In genomic region chr16:57619606-57620315, GRCh38 we compare ENCODE assay signal across 11 cellular contexts. TPM values are rescaled to one million over a fixed set of nuclear protein-coding genes. Genes with fewer than 3 reads are reported as not detected.
DNase-seq lines count a peak whose midpoint lies in the region; ATAC-seq, FAIRE-seq and TF ChIP-seq lines count a peak whose summit lies in the region.
"Had no signal": no experiment of that assay in that cellular context is flagged by ENCODE, and none has a peak within 500 bp of the region (broad histone marks: within the 10 kb centered on the region; RNA-seq: fewer than 3 reads in every experiment).

No MANE protein-coding gene starts in this region.

- no peak overlapping the region for H4K8ac ChIP-seq in H9 (replicated peaks; ENCODE audit: insufficient read length, low read depth, low read length)

- H3K23me2 ChIP-seq in H9 (ENCODE audit: insufficient read length, low read depth, low read length, poor library complexity, severe bottlenecking), result no peaks in the 10 kb centered on the region

- H3T11ph ChIP-seq in H9 (ENCODE audit: low read length), result no peak overlapping the region

- no peak overlapping the region for H3K9ac ChIP-seq in H9 (ENCODE audit: extremely low read depth, insufficient read length, low read length)

- H3K27me3 ChIP-seq in H9 (ENCODE audit: insufficient read depth, low read length), result no peaks in the 10 kb centered on the region

- H3K4me3 ChIP-seq in epithelial cell of proximal tubule (ENCODE audit: low read depth, low read length), result peak overlapping the region; percentile 53
- peak overlapping the region; percentile 5 to 46 (median 30) for H3K4me3 ChIP-seq in skin epidermis

- no peaks in the 10 kb centered on the region for H3K9me3 ChIP-seq in H9 (ENCODE audit: control insufficient read depth, low read depth, low read length)

- no peak overlapping the region for H2BK120ac ChIP-seq in H9 (ENCODE audit: low read depth, low read length, poor library complexity, severe bottlenecking)

- DNase-seq in H9 (no peak), NCI-H526 (lab: John Stamatoyannopoulos, UW) (peak; percentile 82 to 90), epithelial cell of proximal tubule (ENCODE audit: low read depth) (no peak), GM12891 (ENCODE audit: insufficient read length, low spot score) (no peak)
- no peak for DNase-seq in activated naive CD4-positive, alpha-beta T cell (lab: John Stamatoyannopoulos, UW)
- DNase-seq in activated T-cell treated with anti-CD3 and anti-CD28 coated beads, Interleukin-2, amount 50 U/mL, for 1 hour, result no peak
- DNase-seq: activated CD4-positive, alpha-beta T cell treated with anti-CD3 and anti-CD28 coated beads, Interleukin-2, amount 50 U/mL, for 4 hours had no signal

- peak overlapping the region; percentile 31 for H3K14ac ChIP-seq in H9 (ENCODE audit: insufficient read depth, low read length)

- no peak for TF ChIP-seq POLR2A in GM12891 (IDR thresholded peaks at IDR 0.05; ENCODE audit: low read depth, low read length)

- H3K4ac ChIP-seq in H9 (ENCODE audit: low read depth, low read length), result no peak overlapping the region

- no peak overlapping the region for H2BK5ac ChIP-seq in H9 (ENCODE audit: insufficient read length, low read length)

- H3K23ac ChIP-seq in H9 (ENCODE audit: insufficient read length, low read depth, low read length), result no peak overlapping the region

- no peaks in the 10 kb centered on the region for H3K4me1 ChIP-seq in H9 (ENCODE audit: insufficient read depth, low read length)

- no peak overlapping the region for H3K18ac ChIP-seq in H9 (ENCODE audit: insufficient read length, low read depth, low read length)

- peak overlapping the region in 1 of 3 experiments; percentile 44; a peak in 2 of 7 replicates for H3K27ac Mint-ChIP-seq in H9
- H3K27ac Mint-ChIP-seq: dendritic cell treated with granulocyte-macrophage colony-stimulating factor and Interleukin-4, amounts not matched to agents 40 ng/mL and 50 ng/mL, for 4 days had no signal

- ATAC-seq in HG02678 (IDR thresholded peaks at IDR 0.05; ENCODE audit: unreplicated experiment), result no peak
- ATAC-seq: Panc1 had no signal

- H2AFZ ChIP-seq in H9 (ENCODE audit: low read length), result no peak overlapping the region

- no peak overlapping the region for H3K56ac ChIP-seq in H9 (ENCODE audit: insufficient read length, low read depth, low read length)

- no peak overlapping the region for H4K91ac ChIP-seq in H9 (ENCODE audit: insufficient read length, low read depth, low read length)

- no peak overlapping the region for H3K4me2 ChIP-seq in H9 (ENCODE audit: insufficient read depth, insufficient read length, low read length)

- no peak overlapping the region for H2BK12ac ChIP-seq in H9 (ENCODE audit: insufficient read length, low read depth, low read length)

- no peaks in the 10 kb centered on the region for H3K36me3 Mint-ChIP-seq in H9 (ENCODE audit: insufficient read depth in 1 of 3, low read depth in 3 of 3)

- WGBS in H9 (ENCODE audit: extremely low coverage, insufficient read length, low lambda C conversion rate), result no CpG with 5 or more reads among the region's 16 CpGs

- peaks cover 1% of the 10 kb centered on the region for H3K27me3 Mint-ChIP-seq in H9 (ENCODE audit: low read depth)

- H3K9me3 Mint-ChIP-seq in H9, result no peaks in the 10 kb centered on the region
- H3K9me3 Mint-ChIP-seq: dendritic cell treated with granulocyte-macrophage colony-stimulating factor and Interleukin-4, amounts not matched to agents 40 ng/mL and 50 ng/mL, for 4 days had no signal

- no peak overlapping the region for H2BK15ac ChIP-seq in H9 (ENCODE audit: low read depth, low read length)

- no peak for TF ChIP-seq CTCF in H9 (conservative IDR thresholded peaks at IDR 0.05)
- no peak for TF ChIP-seq CTCF in epithelial cell of proximal tubule (conservative IDR thresholded peaks at IDR 0.05; ENCODE audit: low read depth, low read length)

- no peak overlapping the region; a peak in 1 of 5 replicates for H3K4me3 Mint-ChIP-seq in H9
- H3K4me3 Mint-ChIP-seq: dendritic cell treated with granulocyte-macrophage colony-stimulating factor and Interleukin-4, amounts not matched to agents 40 ng/mL and 50 ng/mL, for 4 days had no signal

- H4K5ac ChIP-seq in H9 (ENCODE audit: insufficient read length, low read depth, low read length), result no peak overlapping the region

- H3K27ac ChIP-seq in H9 (ENCODE audit: insufficient read length, low read depth, low read length) (no peak overlapping the region), skin epidermis (peak overlapping the region in 20 of 21 experiments; percentile 58 to 96 (median 88))

- FAIRE-seq in GM12891 (lab: Jason Lieb, UNC), result no peak

- peaks cover 28 to 57% of the 10 kb centered on the region in 2 experiments for H3K4me1 Mint-ChIP-seq in H9

- no peaks in the 10 kb centered on the region for H4K20me1 ChIP-seq in H9 (ENCODE audit: control insufficient read depth, insufficient read depth, insufficient read length)

- H3K79me1 ChIP-seq in H9 (ENCODE audit: insufficient read depth, low read depth, low read length, poor library complexity, severe bottlenecking), result no peaks in the 10 kb centered on the region

- no peak overlapping the region for H2BK20ac ChIP-seq in H9 (ENCODE audit: low read depth, low read length, poor library complexity, severe bottlenecking)

- H2AK5ac ChIP-seq in H9 (ENCODE audit: insufficient read length, low read length), result no peak overlapping the region

- H3K79me2 ChIP-seq in H9 (ENCODE audit: insufficient read depth, low read length), result no peaks in the 10 kb centered on the region

TF ChIP-seq in GM12891, 5 proteins besides CTCF, POLR2A, EP300 and RAD21:
- no peak for TF ChIP-seq POU2F2 (IDR thresholded peaks at IDR 0.05; ENCODE audit: low read depth, low read length)
- TF ChIP-seq TAF1 (IDR thresholded peaks at IDR 0.05; ENCODE audit: low read depth, low read length), result no peak
- no peak for TF ChIP-seq POLR2AphosphoS5 (IDR thresholded peaks at IDR 0.05; ENCODE audit: low read depth, low read length)
- TF ChIP-seq PAX5 (IDR thresholded peaks at IDR 0.05; ENCODE audit: insufficient read depth, low read length, severe bottlenecking), result no peak
- no peak for TF ChIP-seq SPI1 (IDR thresholded peaks at IDR 0.05; ENCODE audit: low read depth, low read length)

RNA-seq across cellular contexts. Expression of gene ADGRG1, which starts 8.7 kb away (rescaled TPM):
- total RNA-seq in H9 (2021), result 0.57 and 1.1 TPM in 2 replicates
- total RNA-seq in epithelial cell of proximal tubule, result 33.9 and 101 TPM in 2 replicates
- 1.1 TPM for polyA plus RNA-seq in GM12891 (2012; ENCODE audit: low read depth, missing spikeins)

RNA-seq across cellular contexts. Expression of gene ADGRG3, which starts 48.3 kb away (rescaled TPM):
- 0.46 and 0.64 TPM in 2 replicates for total RNA-seq in H9 (2021)
- total RNA-seq in epithelial cell of proximal tubule, result 0.06 TPM in 1 of 2 replicates, not detected in the other
- not detected for polyA plus RNA-seq in GM12891 (2012; ENCODE audit: low read depth, missing spikeins)

Comparison
In these comparisons a context has a peak if more than half of its experiments do, and no peak if none do; other contexts are left out.
1. DNase-seq: peak in NCI-H526 (2 of 2); none in H9 (single experiment), epithelial cell of proximal tubule (single experiment), activated naive CD4-positive, alpha-beta T cell (0 of 4), GM12891 (single experiment) and activated T-cell treated with anti-CD3 and anti-CD28 coated beads, Interleukin-2, amount 50 U/mL, for 1 hour (single experiment).
2. RNA of gene ADGRG1, which starts 8.7 kb away (total RNA-seq): 33.9 to 101 TPM in epithelial cell of proximal tubule; 0.57 to 1.1 TPM in H9; every median in the first group is over 10 times any median in the second.